ENCODE assay signal across 8 cellular contexts in the genomic region with DNA sequence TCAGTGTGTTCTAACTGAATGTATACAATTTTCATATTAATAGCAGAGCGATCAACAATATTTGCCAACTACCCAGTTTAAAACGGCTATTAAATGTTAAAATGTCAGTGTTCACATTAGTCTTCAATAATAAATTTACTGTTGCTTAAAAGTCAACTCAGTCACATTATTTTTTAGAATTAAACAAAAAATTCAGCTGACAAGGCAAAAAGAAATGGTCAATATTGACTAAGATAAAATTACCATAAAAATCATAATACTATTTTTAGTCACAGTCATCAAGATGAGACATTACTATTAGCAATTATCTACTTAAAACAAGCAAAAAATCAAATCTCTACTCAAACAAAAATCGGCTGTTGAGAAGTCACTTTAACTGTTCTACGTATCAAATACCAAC. TPM values are rescaled to one million over a fixed set of nuclear protein-coding genes. Genes with fewer than 3 reads are reported as not detected.
A peak's percentile ranks its signal among the peaks of the same experiment; 100 is the strongest.
DNase-seq lines count a peak whose midpoint lies in the region; ATAC-seq and TF ChIP-seq lines count a peak whose summit lies in the region.

No MANE protein-coding gene starts in this region.

- intact Hi-C loops in activated CD4-positive, alpha-beta T cell treated with anti-CD3 and anti-CD28 coated beads, Interleukin-2, amount 10 ng/mL, durations not matched to agents 24 days and 14 days (cut with micrococcal nuclease), result loop anchor here (5.0 to 10.0 kb wide), 3 partner anchors 36 to 152 kb away; no protein-coding TSS in a partner anchor

- peaks cover 29% of the 10 kb centered on the region for H3K4me1 Mint-ChIP-seq in activated CD4-positive, alpha-beta T cell treated with anti-CD3 and anti-CD28 coated beads, Interleukin-2, amount 10 ng/mL, durations not matched to agents 24 days and 14 days
- H3K4me1 Mint-ChIP-seq in activated naive CD8-positive, alpha-beta T cell treated with anti-CD3 and anti-CD28 coated beads for 36 hours, result peaks cover 41% of the 10 kb centered on the region

- H3K27me3 ChIP-seq in kidney epithelial cell (ENCODE audit: control insufficient read depth, insufficient read depth, low read length), result no peaks in the 10 kb centered on the region
- no peaks in the 10 kb centered on the region for H3K27me3 ChIP-seq in suprapubic skin

- TF ChIP-seq CTCF in kidney epithelial cell (IDR thresholded peaks at IDR 0.05; ENCODE audit: insufficient read depth, low read length, poor library complexity, severe bottlenecking) (no peak), suprapubic skin (IDR thresholded peaks at IDR 0.05) (no peak)

- TF ChIP-seq POLR2A in suprapubic skin (IDR thresholded peaks at IDR 0.05), result no peak

- H3K27me3 Mint-ChIP-seq in activated CD4-positive, alpha-beta T cell treated with anti-CD3 and anti-CD28 coated beads, Interleukin-2, amount 10 ng/mL, durations not matched to agents 24 days and 14 days, result no peaks in the 10 kb centered on the region
- H3K27me3 Mint-ChIP-seq in activated naive CD8-positive, alpha-beta T cell treated with anti-CD3 and anti-CD28 coated beads for 36 hours, result no peaks in the 10 kb centered on the region

- peaks cover 3% of the 10 kb centered on the region for H3K9me3 Mint-ChIP-seq in activated CD4-positive, alpha-beta T cell treated with anti-CD3 and anti-CD28 coated beads, Interleukin-2, amount 10 ng/mL, durations not matched to agents 24 days and 14 days
- H3K9me3 Mint-ChIP-seq in activated naive CD8-positive, alpha-beta T cell treated with anti-CD3 and anti-CD28 coated beads for 36 hours, result peaks cover 3% of the 10 kb centered on the region

- peaks cover 49% of the 10 kb centered on the region for H3K4me1 ChIP-seq in suprapubic skin

- no peaks in the 10 kb centered on the region for H3K9me3 ChIP-seq in suprapubic skin

- no peak for TF ChIP-seq EP300 in suprapubic skin (IDR thresholded peaks at IDR 0.05)

- H3K4me3 Mint-ChIP-seq in activated CD4-positive, alpha-beta T cell treated with anti-CD3 and anti-CD28 coated beads, Interleukin-2, amount 10 ng/mL, durations not matched to agents 24 days and 14 days, result peak overlapping the region; percentile 95
- peak overlapping the region; percentile 98 for H3K4me3 Mint-ChIP-seq in activated naive CD8-positive, alpha-beta T cell treated with anti-CD3 and anti-CD28 coated beads for 36 hours

- 31% methylated on average over 4 of the region's 4 CpGs for WGBS in suprapubic skin

- DNase-seq in activated CD4-positive, alpha-beta T cell treated with anti-CD3 and anti-CD28 coated beads, Interleukin-2, amount 10 ng/mL, durations not matched to agents 24 days and 14 days, result no peak
- DNase-seq in activated CD4-positive, alpha-beta T cell treated with anti-CD3 and anti-CD28 coated beads, Interleukin-2, amount 50 U/mL, for 48 hours, result no peak
- no peak for DNase-seq in activated naive CD8-positive, alpha-beta T cell treated with anti-CD3 and anti-CD28 coated beads for 36 hours
- no peak for DNase-seq in kidney epithelial cell (ENCODE audit: low read depth)
- no peak for DNase-seq in suprapubic skin (ENCODE audit: low spot score in 2 of 2)
- DNase-seq in NCI-H2196 treated with DMSO at 0.1 percent for 48 hours (lab: John Stamatoyannopoulos, UW; ENCODE audit: unreplicated experiment), result no peak
- DNase-seq in NCI-H1436 (lab: John Stamatoyannopoulos, UW), result no peak

- peak overlapping the region; percentile 97 for H3K27ac Mint-ChIP-seq in activated CD4-positive, alpha-beta T cell treated with anti-CD3 and anti-CD28 coated beads, Interleukin-2, amount 10 ng/mL, durations not matched to agents 24 days and 14 days
- peak overlapping the region; percentile 100 for H3K27ac Mint-ChIP-seq in activated naive CD8-positive, alpha-beta T cell treated with anti-CD3 and anti-CD28 coated beads for 36 hours

- H3K36me3 ChIP-seq in kidney epithelial cell (ENCODE audit: control insufficient read depth, insufficient read depth, low read length) (no peaks in the 10 kb centered on the region), suprapubic skin (no peaks in the 10 kb centered on the region)

- H3K36me3 Mint-ChIP-seq in activated CD4-positive, alpha-beta T cell treated with anti-CD3 and anti-CD28 coated beads, Interleukin-2, amount 10 ng/mL, durations not matched to agents 24 days and 14 days (ENCODE audit: low read depth), result peaks cover 30% of the 10 kb centered on the region
- peaks cover 21% of the 10 kb centered on the region for H3K36me3 Mint-ChIP-seq in activated naive CD8-positive, alpha-beta T cell treated with anti-CD3 and anti-CD28 coated beads for 36 hours

- peak overlapping the region; percentile 94 for H3K4me3 ChIP-seq in kidney epithelial cell (ENCODE audit: low read depth, low read length)
- H3K4me3 ChIP-seq in suprapubic skin, result peak overlapping the region; percentile 78

- no peak overlapping the region for H3K27ac ChIP-seq in suprapubic skin

- ATAC-seq in HG03460 (IDR thresholded peaks at IDR 0.05; ENCODE audit: unreplicated experiment), result no peak

RNA-seq across cellular contexts. Expression of gene ANKRD13C, which starts 1.5 kb away (rescaled TPM):
- 22.2 and 24.6 TPM in 2 replicates for total RNA-seq in activated CD4-positive, alpha-beta T cell treated with anti-CD3 and anti-CD28 coated beads, Interleukin-2, amount 10 ng/mL, durations not matched to agents 24 days and 14 days
- 10 to 100 TPM; 18.9 to 19.7 TPM for total RNA-seq in activated naive CD8-positive, alpha-beta T cell treated with anti-CD3 and anti-CD28 coated beads for 36 hours
- total RNA-seq in kidney epithelial cell (15.0 and 15.2 TPM in 2 replicates), suprapubic skin (10 to 100 TPM; 21.5 to 36.2 (median 25.7) TPM)

RNA-seq across cellular contexts. Expression of gene CTH, which starts 58.0 kb away (rescaled TPM):
- total RNA-seq in activated CD4-positive, alpha-beta T cell treated with anti-CD3 and anti-CD28 coated beads, Interleukin-2, amount 10 ng/mL, durations not matched to agents 24 days and 14 days, result 12.7 and 14.3 TPM in 2 replicates
- 10 to 100 TPM; 12.9 to 13.9 TPM for total RNA-seq in activated naive CD8-positive, alpha-beta T cell treated with anti-CD3 and anti-CD28 coated beads for 36 hours
- total RNA-seq in kidney epithelial cell, result 13.6 and 18.2 TPM in 2 replicates
- 1 to 10 TPM in 3 of 4 donors, under 1 TPM in 1; 0.89 to 3.9 (median 2.2) TPM for total RNA-seq in suprapubic skin
